20 cellular contexts compared by ENCODE assay signal in the genomic region with DNA sequence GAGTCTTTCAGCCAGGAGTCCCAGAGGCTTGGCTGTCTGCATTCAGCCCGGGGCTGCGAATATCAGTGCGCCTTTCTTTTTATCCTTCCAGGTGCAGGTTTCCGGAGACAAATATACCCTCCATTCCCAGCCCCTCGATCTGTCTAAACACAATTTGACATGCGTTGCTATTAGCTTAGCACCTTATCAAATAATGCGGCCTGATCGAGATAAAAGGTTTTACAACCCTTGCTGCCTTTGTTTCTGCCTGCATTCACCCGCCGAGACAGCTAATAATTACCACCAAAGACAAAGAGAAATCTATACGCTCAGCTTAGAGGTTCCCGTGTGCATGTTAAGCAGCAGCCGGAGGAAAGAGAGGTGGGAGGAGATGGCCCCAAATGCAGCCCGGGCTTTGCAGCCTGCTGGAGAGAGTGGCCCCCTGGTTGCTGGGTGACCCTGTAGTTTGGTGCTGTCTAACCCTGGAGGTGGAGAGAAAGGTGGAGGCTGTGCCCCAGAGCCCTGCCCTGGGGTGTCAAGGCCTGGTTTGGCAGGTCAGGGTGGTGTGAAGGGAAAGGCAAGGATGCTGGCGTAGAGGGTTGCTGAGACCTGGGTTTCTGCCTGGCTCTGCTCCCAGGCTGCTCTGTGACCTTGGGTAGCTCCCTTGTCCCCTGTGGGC.
DNase-seq lines count a peak whose midpoint lies in the region.
"Had no signal": no experiment of that assay in that cellular context is flagged by ENCODE, and none has a peak within 500 bp of the region (broad histone marks: within the 10 kb centered on the region; RNA-seq: fewer than 3 reads in every experiment).

No MANE protein-coding gene starts in this region.

- DNase-seq in COR-L47 (lab: John Stamatoyannopoulos, UW) (peak; percentile 42), NCI-H1105 treated with DMSO at 0.1 percent for 48 hours (lab: John Stamatoyannopoulos, UW) (peak; percentile 59), NCI-H748 (lab: John Stamatoyannopoulos, UW; ENCODE audit: unreplicated experiment) (peak; percentile 97), left kidney (ENCODE audit: low read depth, low spot score) (peak; percentile 53), T-helper 1 cell (no peak), pons (ENCODE audit: low spot score) (no peak), nucleus accumbens (lab: John Stamatoyannopoulos, UW) (no peak), activated gamma-delta T cell treated with Interleukin-2 at 50 U/mL for 16 hours (no peak)
- DNase-seq: activated CD4-positive, alpha-beta memory T cell treated with anti-CD3 and anti-CD28 coated beads for 36 hours; activated CD4-positive, CD25-positive, alpha-beta regulatory T cell treated with anti-CD3 and anti-CD28 coated beads, Interleukin-2, amount 50 U/mL, for 72 hours; activated naive CD4-positive, alpha-beta T cell treated with anti-CD3 and anti-CD28 coated beads for 36 hours; activated T-cell treated with anti-CD3 and anti-CD28 coated beads, Interleukin-2, amount 50 U/mL, for 72 hours; brain microvascular endothelial cell; EL; foreskin melanocyte; naive thymus-derived CD8-positive, alpha-beta T cell; NCI-H446 treated with DMSO at 0.1 percent for 48 hours; sigmoid colon; stimulated activated CD4-positive, alpha-beta T cell treated with anti-CD3 and anti-CD28 coated beads, Interleukin-4, amount 100 ng/mL, for 4 hours; T-helper 17 cell had no signal

Comparison
In these comparisons a context has a peak if more than half of its experiments do, and no peak if none do; other contexts are left out.
1. DNase-seq: peak in COR-L47 (single experiment), NCI-H1105 treated with DMSO at 0.1 percent for 48 hours (single experiment), NCI-H748 (single experiment) and left kidney (single experiment); none in T-helper 1 cell (0 of 5), pons (single experiment), nucleus accumbens (0 of 56) and activated gamma-delta T cell treated with Interleukin-2 at 50 U/mL for 16 hours (single experiment).